In the genomic region with DNA sequence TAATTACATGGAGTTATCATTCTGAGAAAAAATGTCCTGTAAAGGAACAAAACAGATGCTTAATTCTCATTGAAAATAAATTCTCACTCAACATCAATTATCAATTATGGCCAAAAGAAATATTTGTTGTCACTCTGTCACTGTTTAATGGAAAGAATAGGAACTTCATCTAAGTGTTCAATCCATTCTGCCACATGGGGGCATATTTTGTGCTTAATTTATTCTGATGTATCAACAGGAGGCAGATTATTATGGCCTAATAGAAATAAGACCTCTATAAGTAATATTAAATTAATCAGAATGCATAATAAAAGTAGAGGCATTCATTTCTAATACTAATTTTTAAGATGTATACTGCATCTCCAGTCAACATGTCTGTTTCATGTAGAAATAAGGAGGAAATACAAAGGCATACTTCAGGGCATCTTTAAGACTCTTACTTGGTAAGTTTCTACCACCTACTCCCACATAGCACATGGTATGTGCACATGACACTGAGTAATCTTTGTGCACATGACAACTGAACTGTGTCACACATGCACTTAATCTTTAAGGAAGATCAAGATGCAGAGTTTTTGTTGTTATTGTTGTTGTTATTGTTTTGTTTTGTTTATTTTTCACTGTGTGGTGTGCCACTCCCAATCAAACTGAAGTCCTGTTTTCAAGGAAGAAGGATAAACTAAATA, we compare ENCODE assay signal across 15 cellular contexts.
A peak's percentile ranks its signal among the peaks of the same experiment; 100 is the strongest.
DNase-seq lines count a peak whose midpoint lies in the region; ATAC-seq and TF ChIP-seq lines count a peak whose summit lies in the region.
"Had no signal": no experiment of that assay in that cellular context is flagged by ENCODE, and none has a peak within 500 bp of the region (broad histone marks: within the 10 kb centered on the region; RNA-seq: fewer than 3 reads in every experiment).

No MANE protein-coding gene starts in this region.

- H3K27me3 ChIP-seq in BE2C = no peaks in the 10 kb centered on the region
- H3K27me3 ChIP-seq in foreskin keratinocyte = no peaks in the 10 kb centered on the region
- H3K27me3 ChIP-seq: left lung, Peyer's patch had no signal

- peak; percentile 26; the same call in 1 of the 2 replicates for TF ChIP-seq CTCF in BE2C (IDR thresholded peaks at IDR 0.05; ENCODE audit: low read depth, low read length)
- TF ChIP-seq CTCF in foreskin keratinocyte (conservative IDR thresholded peaks at IDR 0.05) = peak; percentile 47

- peak; percentile 35 for ATAC-seq in foreskin keratinocyte
- ATAC-seq: activated CD4-positive, CD25-positive, alpha-beta regulatory T cell treated with anti-CD3 and anti-CD28 coated beads, Interleukin-2, amount 50 U/mL, for 24 hours; left lung had no signal

- no peak overlapping the region for H3K27ac ChIP-seq in foreskin keratinocyte
- H3K27ac ChIP-seq: left lung, Peyer's patch, prostate gland had no signal

- H3K36me3 ChIP-seq in BE2C = no peaks in the 10 kb centered on the region
- H3K36me3 ChIP-seq: left lung, Peyer's patch, prostate gland had no signal

- no peaks in the 10 kb centered on the region for H3K9me3 ChIP-seq in BE2C
- H3K9me3 ChIP-seq: left lung, Peyer's patch, prostate gland had no signal

- H3K4me3 ChIP-seq in BE2C (ENCODE audit: low read depth, low read length) = no peak overlapping the region
- H3K4me3 ChIP-seq: left lung, Peyer's patch, prostate gland had no signal

- H3K4me1 ChIP-seq in BE2C (peaks cover 12% of the 10 kb centered on the region), foreskin keratinocyte (no peaks in the 10 kb centered on the region)
- H3K4me1 ChIP-seq: left lung, Peyer's patch, prostate gland had no signal

- DNase-seq in BE2C (no peak), HT-29 (ENCODE audit: low spot score) (peak; percentile 49), amniotic epithelial cell (ENCODE audit: low read depth) (peak; percentile 19), foreskin keratinocyte (no peak), DMS153 treated with DMSO at 0.1 percent for 48 hours (lab: John Stamatoyannopoulos, UW; ENCODE audit: unreplicated experiment) (no peak), NCI-H1436 treated with DMSO at 0.1 percent for 48 hours (lab: John Stamatoyannopoulos, UW) (no peak)
- no peak for DNase-seq in stimulated activated CD4-positive, alpha-beta T cell treated with anti-CD3 and anti-CD28 coated beads, Interleukin-15, amount 100 ng/mL, for 24 hours
- DNase-seq in stimulated activated CD4-positive, alpha-beta T cell treated with anti-CD3 and anti-CD28 coated beads, Interleukin-4, amount 100 ng/mL, for 24 hours = no peak
- DNase-seq: GDM1, left lung, NCI-H1417, NCI-H446 treated with DMSO at 0.1 percent for 48 hours, Peyer's patch had no signal

Comparison
In these comparisons a context has a peak if more than half of its experiments do, and no peak if none do; other contexts are left out.
1. DNase-seq: peak in HT-29 (single experiment) and amniotic epithelial cell (single experiment); none in BE2C (single experiment), foreskin keratinocyte (0 of 2), stimulated activated CD4-positive, alpha-beta T cell treated with anti-CD3 and anti-CD28 coated beads, Interleukin-15, amount 100 ng/mL, for 24 hours (single experiment), DMS153 treated with DMSO at 0.1 percent for 48 hours (single experiment), NCI-H1436 treated with DMSO at 0.1 percent for 48 hours (single experiment) and stimulated activated CD4-positive, alpha-beta T cell treated with anti-CD3 and anti-CD28 coated beads, Interleukin-4, amount 100 ng/mL, for 24 hours (single experiment).